In genomic region chr2:99677814-99678213, GRCh38 we compare ENCODE assay signal across 20 cellular contexts.
DNase-seq lines count a peak whose midpoint lies in the region; ATAC-seq, FAIRE-seq and TF ChIP-seq lines count a peak whose summit lies in the region.
"Had no signal": no experiment of that assay in that cellular context is flagged by ENCODE, and none has a peak within 500 bp of the region (broad histone marks: within the 10 kb centered on the region; RNA-seq: fewer than 3 reads in every experiment).

No MANE protein-coding gene starts in this region.

- CTCF ChIA-PET in activated B cell treated with CpG ODN at 0.5 μM for 24 hours (lab: Charles Lee) (no interaction called here), H1 (lab: Charles Lee; ENCODE audit: partially characterized antibody) (interaction anchor here (0.7 to 1.3 kb wide), 2 partner anchors 62 to 101 kb away, joined by 3 to 4 read pairs; no protein-coding TSS in a partner anchor)
- CTCF ChIA-PET in activated naive CD4-positive, alpha-beta T cell treated with anti-CD3 and anti-CD28 coated beads for 36 hours (lab: Charles Lee) = no interaction called here

- H2AFZ ChIP-seq in GM23338 = peak overlapping the region; percentile 78
- 0 out of 2 replicates have a peak overlapping the region, but pooled peaks have one; percentile 58 for H2AFZ ChIP-seq in H1 (ENCODE audit: low read length)

- H3K27me3 ChIP-seq in GM23338 (ENCODE audit: insufficient read depth) (no peaks in the 10 kb centered on the region), H1 (replicated peaks in 1 of 4; ENCODE audit: control insufficient read depth in 3 of 4, extremely low read depth in 1 of 4, insufficient read depth in 3 of 4, low read length in 3 of 4) (no peaks in the 10 kb centered on the region; a peak in 1 of 7 replicates)
- H3K27me3 ChIP-seq: BE2C had no signal

- H3K4me3 Mint-ChIP-seq in GM23338 (no peak overlapping the region), activated B cell treated with CpG ODN at 0.5 μM for 24 hours (no peak overlapping the region)
- no peak overlapping the region for H3K4me3 Mint-ChIP-seq in stimulated activated memory B cell treated with anti-CD40 and anti-IgM and Interleukin-4, amounts not matched to agents 10 μg/mL and 1 μg/mL and 100 μg/mL, for 72 hours
- H3K4me3 Mint-ChIP-seq in activated naive CD4-positive, alpha-beta T cell treated with anti-CD3 and anti-CD28 coated beads for 36 hours = no peak overlapping the region
- H3K4me3 Mint-ChIP-seq: CD4-positive, CD25-positive, alpha-beta regulatory T cell had no signal

- H3K4me1 Mint-ChIP-seq in GM23338 (peaks cover 7% of the 10 kb centered on the region; the same call in 2 of the 3 replicates), activated B cell treated with CpG ODN at 0.5 μM for 24 hours (peaks cover 36% of the 10 kb centered on the region)
- peaks cover 50% of the 10 kb centered on the region for H3K4me1 Mint-ChIP-seq in stimulated activated memory B cell treated with anti-CD40 and anti-IgM and Interleukin-4, amounts not matched to agents 10 μg/mL and 1 μg/mL and 100 μg/mL, for 72 hours
- no peaks in the 10 kb centered on the region for H3K4me1 Mint-ChIP-seq in activated naive CD4-positive, alpha-beta T cell treated with anti-CD3 and anti-CD28 coated beads for 36 hours (ENCODE audit: low read depth)
- H3K4me1 Mint-ChIP-seq: CD4-positive, CD25-positive, alpha-beta regulatory T cell had no signal

- DNase-seq in GM23338 (ENCODE audit: low spot score) = no peak
- no peak for DNase-seq in activated B cell treated with CpG ODN at 0.5 μM for 24 hours
- DNase-seq in H1 (ENCODE audit: low read depth in 1 of 2, low spot score in 2 of 2) = no peak
- DNase-seq in activated naive CD4-positive, alpha-beta T cell treated with anti-CD3 and anti-CD28 coated beads for 36 hours = no peak
- no peak for DNase-seq in retina
- no peak for DNase-seq in anterior cingulate cortex (lab: John Stamatoyannopoulos, UW)
- no peak for DNase-seq in dermis blood vessel endothelial cell
- DNase-seq: ACHN; BE2C; C1 segment of cervical spinal cord; Caco-2; CD4-positive, CD25-positive, alpha-beta regulatory T cell; IMR-90; KG1 had no signal

- ATAC-seq in GM23338 (no peak), activated B cell treated with CpG ODN at 0.5 μM for 24 hours (ENCODE audit: low read depth) (no peak)
- ATAC-seq in stimulated activated memory B cell treated with anti-CD40 and anti-IgM and Interleukin-4, amounts not matched to agents 10 μg/mL and 1 μg/mL and 100 μg/mL, for 72 hours = peak; percentile 81

- H2BK15ac ChIP-seq in H1 (ENCODE audit: low read length) = no peak overlapping the region

- no peak overlapping the region for H3K4me3 ChIP-seq in GM23338
- H3K4me3 ChIP-seq in H1 (ENCODE audit: extremely low read depth in 1 of 4, insufficient read depth in 2 of 4, low read depth in 3 of 4, low read length in 4 of 4) = no peak overlapping the region
- H3K4me3 ChIP-seq: HAP-1 had no signal

- no peak for TF ChIP-seq EP300 in H1 (IDR thresholded peaks at IDR 0.05; ENCODE audit: borderline replicate concordance in 1 of 2, low read depth in 2 of 2, low read length in 2 of 2)

- H3K18ac ChIP-seq in H1 (ENCODE audit: extremely low read depth, low read length) = no peak overlapping the region

- H4K20me1 ChIP-seq in GM23338 (replicated peaks; ENCODE audit: insufficient read depth) = no peaks in the 10 kb centered on the region
- no peaks in the 10 kb centered on the region for H4K20me1 ChIP-seq in H1 (replicated peaks in 1 of 2; ENCODE audit: control insufficient read depth in 1 of 2, insufficient read depth in 2 of 2, low read length in 2 of 2)

- H3K27ac ChIP-seq in GM23338 (ENCODE audit: low read depth) (no peak overlapping the region), H1 (ENCODE audit: low read depth, low read length) (no peak overlapping the region)
- H3K27ac ChIP-seq: HL-60 had no signal

- no peak overlapping the region for H3K23ac ChIP-seq in H1 (ENCODE audit: insufficient read length)

- FAIRE-seq in H1 (lab: Jason Lieb, UNC) = no peak
- FAIRE-seq: A204.1, D721Med, G401.6 had no signal

- no peak overlapping the region for H3K56ac ChIP-seq in H1 (replicated peaks; ENCODE audit: insufficient read length, low read depth, low read length)

- 88% methylated on average over 7 of the region's 7 CpGs; no CpG with 5 or more reads in 1 of the 2 experiments for WGBS in H1 (ENCODE audit: extremely low coverage in 1 of 2, insufficient coverage in 1 of 2, insufficient read length in 1 of 2, insufficient replicate concordance in 2 of 2, low coverage in 1 of 2, low lambda C conversion rate in 2 of 2, missing lambda C conversion rate in 1 of 2), 2 experiments

- H4K8ac ChIP-seq in H1 (ENCODE audit: extremely low read depth, insufficient read depth, low read length) = no peak overlapping the region

- peaks cover 5% of the 10 kb centered on the region; the same call in 1 of the 2 replicates for H3K9me2 ChIP-seq in GM23338 (ENCODE audit: insufficient read depth)

- H2BK5ac ChIP-seq in H1 (ENCODE audit: low read depth, low read length) = no peak overlapping the region

- H4K91ac ChIP-seq in H1 (replicated peaks; ENCODE audit: insufficient read length, low read length) = no peak overlapping the region

- no peaks in the 10 kb centered on the region for H3K27me3 Mint-ChIP-seq in GM23338 (ENCODE audit: insufficient read depth, low read depth, poor library complexity)
- no peaks in the 10 kb centered on the region for H3K27me3 Mint-ChIP-seq in activated B cell treated with CpG ODN at 0.5 μM for 24 hours
- H3K27me3 Mint-ChIP-seq in stimulated activated memory B cell treated with anti-CD40 and anti-IgM and Interleukin-4, amounts not matched to agents 10 μg/mL and 1 μg/mL and 100 μg/mL, for 72 hours = no peaks in the 10 kb centered on the region
- H3K27me3 Mint-ChIP-seq in activated naive CD4-positive, alpha-beta T cell treated with anti-CD3 and anti-CD28 coated beads for 36 hours (ENCODE audit: low read depth) = no peaks in the 10 kb centered on the region
- H3K27me3 Mint-ChIP-seq: CD4-positive, CD25-positive, alpha-beta regulatory T cell had no signal

- H2BK20ac ChIP-seq in H1 (ENCODE audit: low read length) = no peak overlapping the region

- no peak overlapping the region for H3K4ac ChIP-seq in H1 (replicated peaks; ENCODE audit: insufficient read length, low read depth, low read length)

- no peak overlapping the region for H3K14ac ChIP-seq in H1 (ENCODE audit: insufficient read length)

- H4K5ac ChIP-seq in H1 (ENCODE audit: insufficient read length, low read depth, low read length) = no peak overlapping the region

- H3K79me2 ChIP-seq in GM23338 (replicated peaks; ENCODE audit: insufficient read depth) (no peaks in the 10 kb centered on the region), H1 (ENCODE audit: control insufficient read depth in 1 of 2, insufficient read depth in 2 of 2, low read length in 2 of 2) (no peaks in the 10 kb centered on the region)

- POLR2A ChIA-PET in activated B cell treated with CpG ODN at 0.5 μM for 24 hours (lab: Charles Lee) (no interaction called here), H1 (lab: Charles Lee; ENCODE audit: partially characterized antibody) (no interaction called here)

- no peaks in the 10 kb centered on the region for H3F3A ChIP-seq in GM23338 (replicated peaks; ENCODE audit: low read depth)

- H2BK12ac ChIP-seq in H1 (ENCODE audit: low read depth, low read length) = no peak overlapping the region

- no peaks in the 10 kb centered on the region for H3K79me1 ChIP-seq in H1 (ENCODE audit: low read depth, low read length)

- H2AK5ac ChIP-seq in H1 (ENCODE audit: low read depth, low read length) = no peak overlapping the region

- H3K4me1 ChIP-seq in GM23338 (ENCODE audit: insufficient read depth) (no peaks in the 10 kb centered on the region), H1 (replicated peaks in 1 of 4; ENCODE audit: control insufficient read depth in 3 of 4, insufficient read depth in 4 of 4, low read length in 3 of 4) (no peaks in the 10 kb centered on the region)
- H3K4me1 ChIP-seq: BE2C, Caco-2 had no signal

- H3K36me3 Mint-ChIP-seq in GM23338 (ENCODE audit: low read depth) (no peaks in the 10 kb centered on the region), activated B cell treated with CpG ODN at 0.5 μM for 24 hours (ENCODE audit: low read depth) (peaks cover 80% of the 10 kb centered on the region)
- peaks cover 33% of the 10 kb centered on the region for H3K36me3 Mint-ChIP-seq in stimulated activated memory B cell treated with anti-CD40 and anti-IgM and Interleukin-4, amounts not matched to agents 10 μg/mL and 1 μg/mL and 100 μg/mL, for 72 hours
- no peaks in the 10 kb centered on the region for H3K36me3 Mint-ChIP-seq in activated naive CD4-positive, alpha-beta T cell treated with anti-CD3 and anti-CD28 coated beads for 36 hours (ENCODE audit: low read depth)
- H3K36me3 Mint-ChIP-seq: CD4-positive, CD25-positive, alpha-beta regulatory T cell had no signal

- no peaks in the 10 kb centered on the region for H3K23me2 ChIP-seq in H1 (ENCODE audit: low read depth, low read length)

- H3K4me2 ChIP-seq in GM23338 = no peak overlapping the region
- no peak overlapping the region for H3K4me2 ChIP-seq in H1 (ENCODE audit: insufficient read depth in 1 of 2, low read depth in 2 of 2, low read length in 2 of 2)

- TF ChIP-seq CTCF in GM23338 (conservative IDR thresholded peaks at IDR 0.05; ENCODE audit: low read depth in 2 of 2) (no peak), activated B cell treated with CpG ODN at 0.5 μM for 24 hours (IDR thresholded peaks at IDR 0.05) (no peak), H1 (IDR thresholded peaks at IDR 0.05; ENCODE audit: control extremely low read depth in 1 of 3, insufficient read depth in 1 of 3, low read depth in 1 of 3, low read length in 3 of 3) (no peak)

- intact Hi-C loops in activated B cell treated with CpG ODN at 0.5 μM for 24 hours (cut with micrococcal nuclease) = no loop called here
- intact Hi-C loops in activated naive CD4-positive, alpha-beta T cell treated with anti-CD3 and anti-CD28 coated beads for 36 hours (cut with micrococcal nuclease) = no loop called here

- TF ChIP-seq POLR2A in H1 (IDR thresholded peaks at IDR 0.05; ENCODE audit: control extremely low read depth in 1 of 2, low read depth in 2 of 2, low read length in 2 of 2) = no peak

- H3K9me3 ChIP-seq in H1 (ENCODE audit: insufficient read depth in 2 of 2, low read depth in 1 of 2, low read length in 1 of 2) = no peaks in the 10 kb centered on the region
- H3K9me3 ChIP-seq: BE2C, Caco-2, HAP-1 had no signal

- H3K36me3 ChIP-seq in GM23338 (ENCODE audit: insufficient read depth) = no peaks in the 10 kb centered on the region
- no peaks in the 10 kb centered on the region for H3K36me3 ChIP-seq in H1 (ENCODE audit: control insufficient read depth in 2 of 4, insufficient read depth in 4 of 4, low read length in 3 of 4)
- H3K36me3 ChIP-seq: BE2C, HAP-1 had no signal

- H3K9ac ChIP-seq in H1 (replicated peaks in 1 of 4; ENCODE audit: extremely low read depth in 1 of 4, low read depth in 3 of 4, low read length in 3 of 4) = no peak overlapping the region

- TF ChIP-seq RAD21 in H1 (IDR thresholded peaks at IDR 0.05 in 1 of 2, conservative IDR thresholded peaks at IDR 0.05 in 1 of 2; ENCODE audit: low read depth in 2 of 2, low read length in 2 of 2) = no peak

- no peaks in the 10 kb centered on the region for H3K9me3 Mint-ChIP-seq in GM23338
- H3K9me3 Mint-ChIP-seq in activated B cell treated with CpG ODN at 0.5 μM for 24 hours = no peaks in the 10 kb centered on the region
- H3K9me3 Mint-ChIP-seq in stimulated activated memory B cell treated with anti-CD40 and anti-IgM and Interleukin-4, amounts not matched to agents 10 μg/mL and 1 μg/mL and 100 μg/mL, for 72 hours = no peaks in the 10 kb centered on the region
- H3K9me3 Mint-ChIP-seq in activated naive CD4-positive, alpha-beta T cell treated with anti-CD3 and anti-CD28 coated beads for 36 hours = no peaks in the 10 kb centered on the region
- H3K9me3 Mint-ChIP-seq: CD4-positive, CD25-positive, alpha-beta regulatory T cell had no signal

- no peak overlapping the region for H2BK120ac ChIP-seq in H1 (replicated peaks; ENCODE audit: low read depth, low read length)

- H3K27ac Mint-ChIP-seq in GM23338 = no peak overlapping the region
- H3K27ac Mint-ChIP-seq in activated B cell treated with CpG ODN at 0.5 μM for 24 hours = peak overlapping the region; percentile 30
- H3K27ac Mint-ChIP-seq in stimulated activated memory B cell treated with anti-CD40 and anti-IgM and Interleukin-4, amounts not matched to agents 10 μg/mL and 1 μg/mL and 100 μg/mL, for 72 hours = peak overlapping the region; percentile 8
- H3K27ac Mint-ChIP-seq in activated naive CD4-positive, alpha-beta T cell treated with anti-CD3 and anti-CD28 coated beads for 36 hours = no peak overlapping the region
- H3K27ac Mint-ChIP-seq: CD4-positive, CD25-positive, alpha-beta regulatory T cell had no signal

Comparison
In these comparisons a context has a peak if more than half of its experiments do, and no peak if none do; other contexts are left out.
1. H3K27ac Mint-ChIP-seq: peak in activated B cell treated with CpG ODN at 0.5 μM for 24 hours (single experiment) and stimulated activated memory B cell treated with anti-CD40 and anti-IgM and Interleukin-4, amounts not matched to agents 10 μg/mL and 1 μg/mL and 100 μg/mL, for 72 hours (single experiment); none in GM23338 (single experiment) and activated naive CD4-positive, alpha-beta T cell treated with anti-CD3 and anti-CD28 coated beads for 36 hours (single experiment).